In the genomic region with DNA sequence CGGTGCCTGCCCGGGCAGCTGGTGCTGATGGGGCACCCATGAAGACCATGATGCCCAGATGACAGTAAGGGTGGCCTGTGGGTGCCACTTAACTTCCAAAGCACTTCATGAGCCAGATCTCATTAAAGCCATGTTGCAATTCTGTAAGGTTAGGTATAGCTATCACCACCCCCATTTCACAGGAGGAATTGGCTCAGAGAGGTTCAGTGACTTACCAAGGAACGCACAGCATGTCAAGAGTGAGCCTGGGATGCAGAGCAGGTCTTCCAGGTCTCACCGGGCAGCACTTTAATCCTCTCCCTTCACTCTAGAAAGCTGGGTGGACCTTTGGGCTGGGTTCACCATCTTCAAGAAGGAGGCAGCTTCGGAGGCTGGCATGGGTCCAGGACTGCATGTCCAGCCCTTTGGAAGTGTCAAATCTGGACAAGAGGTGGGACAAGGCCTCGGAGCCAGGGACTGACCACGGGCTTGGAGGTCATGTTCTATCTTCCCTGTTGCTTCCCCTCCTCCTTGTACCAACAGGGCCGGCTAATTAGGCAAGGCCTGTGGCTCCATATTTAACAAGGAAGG, we compare ENCODE assay signal across 2 cellular contexts.
TF ChIP-seq lines count a peak whose summit lies in the region.

No MANE protein-coding gene starts in this region.

TF ChIP-seq in GM23338, 12 proteins besides CTCF, POLR2A, EP300 and RAD21:
- TF ChIP-seq ZNF331 (CRISPR knock-in tag; IDR thresholded peaks at IDR 0.05; ENCODE audit: low read depth) = no peak
- no peak for TF ChIP-seq STAT1 (IDR thresholded peaks at IDR 0.05; ENCODE audit: unreplicated experiment)
- no peak for TF ChIP-seq EZH2 (IDR thresholded peaks at IDR 0.05; ENCODE audit: low read depth, unreplicated experiment)
- TF ChIP-seq EZH2phosphoT487 (IDR thresholded peaks at IDR 0.05; ENCODE audit: unreplicated experiment) = no peak
- TF ChIP-seq JUNB (IDR thresholded peaks at IDR 0.05; ENCODE audit: unreplicated experiment) = no peak
- no peak for TF ChIP-seq CREB1 (CRISPR knock-in tag; IDR thresholded peaks at IDR 0.05; ENCODE audit: low read depth)
- TF ChIP-seq, protein P1, sequence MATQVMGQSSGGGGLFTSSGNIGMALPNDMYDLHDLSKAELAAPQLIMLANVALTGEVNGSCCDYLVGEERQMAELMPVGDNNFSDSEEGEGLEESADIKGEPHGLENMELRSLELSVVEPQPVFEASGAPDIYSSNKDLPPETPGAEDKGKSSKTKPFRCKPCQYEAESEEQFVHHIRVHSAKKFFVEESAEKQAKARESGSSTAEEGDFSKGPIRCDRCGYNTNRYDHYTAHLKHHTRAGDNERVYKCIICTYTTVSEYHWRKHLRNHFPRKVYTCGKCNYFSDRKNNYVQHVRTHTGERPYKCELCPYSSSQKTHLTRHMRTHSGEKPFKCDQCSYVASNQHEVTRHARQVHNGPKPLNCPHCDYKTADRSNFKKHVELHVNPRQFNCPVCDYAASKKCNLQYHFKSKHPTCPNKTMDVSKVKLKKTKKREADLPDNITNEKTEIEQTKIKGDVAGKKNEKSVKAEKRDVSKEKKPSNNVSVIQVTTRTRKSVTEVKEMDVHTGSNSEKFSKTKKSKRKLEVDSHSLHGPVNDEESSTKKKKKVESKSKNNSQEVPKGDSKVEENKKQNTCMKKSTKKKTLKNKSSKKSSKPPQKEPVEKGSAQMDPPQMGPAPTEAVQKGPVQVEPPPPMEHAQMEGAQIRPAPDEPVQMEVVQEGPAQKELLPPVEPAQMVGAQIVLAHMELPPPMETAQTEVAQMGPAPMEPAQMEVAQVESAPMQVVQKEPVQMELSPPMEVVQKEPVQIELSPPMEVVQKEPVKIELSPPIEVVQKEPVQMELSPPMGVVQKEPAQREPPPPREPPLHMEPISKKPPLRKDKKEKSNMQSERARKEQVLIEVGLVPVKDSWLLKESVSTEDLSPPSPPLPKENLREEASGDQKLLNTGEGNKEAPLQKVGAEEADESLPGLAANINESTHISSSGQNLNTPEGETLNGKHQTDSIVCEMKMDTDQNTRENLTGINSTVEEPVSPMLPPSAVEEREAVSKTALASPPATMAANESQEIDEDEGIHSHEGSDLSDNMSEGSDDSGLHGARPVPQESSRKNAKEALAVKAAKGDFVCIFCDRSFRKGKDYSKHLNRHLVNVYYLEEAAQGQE (IDR thresholded peaks at IDR 0.05; ENCODE audit: unreplicated experiment) = no peak
- TF ChIP-seq ZNF114 (CRISPR knock-in tag; IDR thresholded peaks at IDR 0.05) = no peak
- TF ChIP-seq, protein P2, sequence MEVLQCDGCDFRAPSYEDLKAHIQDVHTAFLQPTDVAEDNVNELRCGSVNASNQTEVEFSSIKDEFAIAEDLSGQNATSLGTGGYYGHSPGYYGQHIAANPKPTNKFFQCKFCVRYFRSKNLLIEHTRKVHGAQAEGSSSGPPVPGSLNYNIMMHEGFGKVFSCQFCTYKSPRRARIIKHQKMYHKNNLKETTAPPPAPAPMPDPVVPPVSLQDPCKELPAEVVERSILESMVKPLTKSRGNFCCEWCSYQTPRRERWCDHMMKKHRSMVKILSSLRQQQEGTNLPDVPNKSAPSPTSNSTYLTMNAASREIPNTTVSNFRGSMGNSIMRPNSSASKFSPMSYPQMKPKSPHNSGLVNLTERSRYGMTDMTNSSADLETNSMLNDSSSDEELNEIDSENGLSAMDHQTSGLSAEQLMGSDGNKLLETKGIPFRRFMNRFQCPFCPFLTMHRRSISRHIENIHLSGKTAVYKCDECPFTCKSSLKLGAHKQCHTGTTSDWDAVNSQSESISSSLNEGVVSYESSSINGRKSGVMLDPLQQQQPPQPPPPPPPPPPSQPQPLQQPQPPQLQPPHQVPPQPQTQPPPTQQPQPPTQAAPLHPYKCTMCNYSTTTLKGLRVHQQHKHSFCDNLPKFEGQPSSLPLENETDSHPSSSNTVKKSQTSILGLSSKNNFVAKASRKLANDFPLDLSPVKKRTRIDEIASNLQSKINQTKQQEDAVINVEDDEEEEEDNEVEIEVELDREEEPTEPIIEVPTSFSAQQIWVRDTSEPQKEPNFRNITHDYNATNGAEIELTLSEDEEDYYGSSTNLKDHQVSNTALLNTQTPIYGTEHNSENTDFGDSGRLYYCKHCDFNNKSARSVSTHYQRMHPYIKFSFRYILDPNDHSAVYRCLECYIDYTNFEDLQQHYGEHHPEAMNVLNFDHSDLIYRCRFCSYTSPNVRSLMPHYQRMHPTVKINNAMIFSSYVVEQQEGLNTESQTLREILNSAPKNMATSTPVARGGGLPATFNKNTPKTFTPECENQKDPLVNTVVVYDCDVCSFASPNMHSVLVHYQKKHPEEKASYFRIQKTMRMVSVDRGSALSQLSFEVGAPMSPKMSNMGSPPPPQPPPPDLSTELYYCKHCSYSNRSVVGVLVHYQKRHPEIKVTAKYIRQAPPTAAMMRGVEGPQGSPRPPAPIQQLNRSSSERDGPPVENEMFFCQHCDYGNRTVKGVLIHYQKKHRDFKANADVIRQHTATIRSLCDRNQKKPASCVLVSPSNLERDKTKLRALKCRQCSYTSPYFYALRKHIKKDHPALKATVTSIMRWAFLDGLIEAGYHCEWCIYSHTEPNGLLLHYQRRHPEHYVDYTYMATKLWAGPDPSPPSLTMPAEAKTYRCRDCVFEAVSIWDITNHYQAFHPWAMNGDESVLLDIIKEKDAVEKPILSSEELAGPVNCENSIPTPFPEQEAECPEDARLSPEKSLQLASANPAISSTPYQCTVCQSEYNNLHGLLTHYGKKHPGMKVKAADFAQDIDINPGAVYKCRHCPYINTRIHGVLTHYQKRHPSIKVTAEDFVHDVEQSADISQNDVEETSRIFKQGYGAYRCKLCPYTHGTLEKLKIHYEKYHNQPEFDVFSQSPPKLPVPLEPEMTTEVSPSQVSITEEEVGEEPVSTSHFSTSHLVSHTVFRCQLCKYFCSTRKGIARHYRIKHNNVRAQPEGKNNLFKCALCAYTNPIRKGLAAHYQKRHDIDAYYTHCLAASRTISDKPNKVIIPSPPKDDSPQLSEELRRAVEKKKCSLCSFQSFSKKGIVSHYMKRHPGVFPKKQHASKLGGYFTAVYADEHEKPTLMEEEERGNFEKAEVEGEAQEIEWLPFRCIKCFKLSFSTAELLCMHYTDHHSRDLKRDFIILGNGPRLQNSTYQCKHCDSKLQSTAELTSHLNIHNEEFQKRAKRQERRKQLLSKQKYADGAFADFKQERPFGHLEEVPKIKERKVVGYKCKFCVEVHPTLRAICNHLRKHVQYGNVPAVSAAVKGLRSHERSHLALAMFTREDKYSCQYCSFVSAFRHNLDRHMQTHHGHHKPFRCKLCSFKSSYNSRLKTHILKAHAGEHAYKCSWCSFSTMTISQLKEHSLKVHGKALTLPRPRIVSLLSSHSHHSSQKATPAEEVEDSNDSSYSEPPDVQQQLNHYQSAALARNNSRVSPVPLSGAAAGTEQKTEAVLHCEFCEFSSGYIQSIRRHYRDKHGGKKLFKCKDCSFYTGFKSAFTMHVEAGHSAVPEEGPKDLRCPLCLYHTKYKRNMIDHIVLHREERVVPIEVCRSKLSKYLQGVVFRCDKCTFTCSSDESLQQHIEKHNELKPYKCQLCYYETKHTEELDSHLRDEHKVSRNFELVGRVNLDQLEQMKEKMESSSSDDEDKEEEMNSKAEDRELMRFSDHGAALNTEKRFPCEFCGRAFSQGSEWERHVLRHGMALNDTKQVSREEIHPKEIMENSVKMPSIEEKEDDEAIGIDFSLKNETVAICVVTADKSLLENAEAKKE (CRISPR knock-in tag; IDR thresholded peaks at IDR 0.05) = no peak
- no peak for TF ChIP-seq POLR2AphosphoS5 (IDR thresholded peaks at IDR 0.05; ENCODE audit: low read depth)

TF ChIP-seq in K562, 482 proteins besides CTCF, POLR2A, EP300 and RAD21:
- peak; percentile 42 for TF ChIP-seq ZFP36 (IDR thresholded peaks at IDR 0.05; ENCODE audit: low read depth, low read length, partially characterized antibody)
- peak; percentile 58 for TF ChIP-seq NFIC (IDR thresholded peaks at IDR 0.05)
- TF ChIP-seq, protein P3, sequence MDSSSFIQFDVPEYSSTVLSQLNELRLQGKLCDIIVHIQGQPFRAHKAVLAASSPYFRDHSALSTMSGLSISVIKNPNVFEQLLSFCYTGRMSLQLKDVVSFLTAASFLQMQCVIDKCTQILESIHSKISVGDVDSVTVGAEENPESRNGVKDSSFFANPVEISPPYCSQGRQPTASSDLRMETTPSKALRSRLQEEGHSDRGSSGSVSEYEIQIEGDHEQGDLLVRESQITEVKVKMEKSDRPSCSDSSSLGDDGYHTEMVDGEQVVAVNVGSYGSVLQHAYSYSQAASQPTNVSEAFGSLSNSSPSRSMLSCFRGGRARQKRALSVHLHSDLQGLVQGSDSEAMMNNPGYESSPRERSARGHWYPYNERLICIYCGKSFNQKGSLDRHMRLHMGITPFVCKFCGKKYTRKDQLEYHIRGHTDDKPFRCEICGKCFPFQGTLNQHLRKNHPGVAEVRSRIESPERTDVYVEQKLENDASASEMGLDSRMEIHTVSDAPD (CRISPR knock-in tag; IDR thresholded peaks at IDR 0.05) = no peak
